20 cellular contexts compared by ENCODE assay signal in the genomic region with DNA sequence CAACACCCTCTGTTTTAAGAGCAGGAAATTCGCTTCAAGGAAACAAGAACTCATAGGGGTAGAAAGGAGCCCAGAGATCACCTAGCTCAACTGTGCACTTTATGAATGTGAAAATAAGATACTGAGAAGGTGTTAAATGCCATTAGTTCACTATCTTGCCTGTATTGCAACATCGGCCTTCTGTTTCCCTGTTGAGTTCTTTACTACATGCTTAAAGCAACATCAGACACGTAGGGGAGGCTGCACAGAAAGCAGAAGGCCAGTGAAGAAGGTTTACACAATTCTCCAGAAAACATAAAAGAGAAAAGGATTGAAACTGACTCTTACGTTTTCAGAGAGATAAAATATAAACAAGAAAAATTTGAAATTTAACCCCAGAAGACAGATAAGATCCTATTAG.
"Had no signal": no experiment of that assay in that cellular context is flagged by ENCODE, and none has a peak within 500 bp of the region (broad histone marks: within the 10 kb centered on the region; RNA-seq: fewer than 3 reads in every experiment).

No MANE protein-coding gene starts in this region.

- ATAC-seq: activated CD4-positive, CD25-positive, alpha-beta regulatory T cell treated with anti-CD3 and anti-CD28 coated beads, Interleukin-2, amount 50 U/mL, for 24 hours; activated naive CD8-positive, alpha-beta T cell treated with anti-CD3 and anti-CD28 coated beads, Interleukin-2, amount 50 U/mL, for 24 hours; activated T-cell treated with anti-CD3 and anti-CD28 coated beads, Interleukin-2, amount 50 U/mL, for 4 hours; heart right ventricle had no signal

- DNase-seq: activated CD4-positive, alpha-beta T cell treated with anti-CD3 and anti-CD28 coated beads, Interleukin-2, amount 10 ng/mL, durations not matched to agents 7 days and 5 days; activated CD8-positive, alpha-beta memory T cell treated with anti-CD3 and anti-CD28 coated beads, Interleukin-2, amount 50 U/mL, for 4 hours; activated naive CD4-positive, alpha-beta T cell treated with anti-CD3 and anti-CD28 coated beads, Interleukin-2, amount 10 ng/mL, durations not matched to agents 7 days and 5 days; activated naive CD8-positive, alpha-beta T cell treated with anti-CD3 and anti-CD28 coated beads, Interleukin-2, amount 50 U/mL, for 24 hours; activated T-cell treated with anti-CD3 and anti-CD28 coated beads, Interleukin-2, amount 50 U/mL, for 4 hours; aorta; brain microvascular endothelial cell; cerebellar nuclear complex; cortex of kidney; effector CD8-positive, alpha-beta T cell; heart right ventricle; left lung; nephron progenitor cell; occipital lobe; spleen; stimulated activated naive B cell treated with anti-CD40 and anti-IgM and Interleukin-4, amounts not matched to agents 10 μg/mL and 1 μg/mL and 100 μg/mL, for 72 hours; T1000; thyroid gland had no signal

- H3K4me3 ChIP-seq: esophagus muscularis mucosa, heart right ventricle, left lung, spleen, thyroid gland had no signal

- H3K9me3 ChIP-seq: left lung, spleen, thyroid gland had no signal

- H3K36me3 ChIP-seq: brain microvascular endothelial cell, esophagus muscularis mucosa, heart right ventricle, left lung, spleen, thyroid gland had no signal

- H3K4me1 ChIP-seq: esophagus muscularis mucosa, heart right ventricle, left lung, thyroid gland had no signal

- H3K27me3 ChIP-seq: brain microvascular endothelial cell, esophagus muscularis mucosa, heart right ventricle, spleen, thyroid gland had no signal

- H3K27ac ChIP-seq: brain microvascular endothelial cell, esophagus muscularis mucosa, heart right ventricle, left lung, spleen, thyroid gland had no signal
